ENCODE assay signal across 8 cellular contexts in genomic region chr6:43014434-43014909, GRCh38. TPM values are rescaled to one million over a fixed set of nuclear protein-coding genes. Genes with fewer than 3 reads are reported as not detected.
DNase-seq lines count a peak whose midpoint lies in the region; ATAC-seq, FAIRE-seq and TF ChIP-seq lines count a peak whose summit lies in the region.

No MANE protein-coding gene starts in this region.

- H3K9me3 ChIP-seq in HAP-1 (no peaks in the 10 kb centered on the region), keratinocyte (ENCODE audit: control insufficient read depth, low read depth, low read length) (no peaks in the 10 kb centered on the region), suprapubic skin (no peaks in the 10 kb centered on the region)

- peak overlapping the region; percentile 91 for H3K9ac ChIP-seq in keratinocyte (ENCODE audit: control insufficient read depth, extremely low read depth, insufficient read depth, low read length)

- H3K4me1 ChIP-seq in ACC112 (ENCODE audit: control insufficient read depth, insufficient read depth, low read length, unreplicated experiment), result peaks cover 28% of the 10 kb centered on the region
- H3K4me1 ChIP-seq in HAP-1, result peaks cover 4% of the 10 kb centered on the region
- peaks cover 16% of the 10 kb centered on the region for H3K4me1 ChIP-seq in keratinocyte (ENCODE audit: control insufficient read depth, extremely low read depth, insufficient read depth, low read length)
- H3K4me1 ChIP-seq in suprapubic skin, result peaks cover 46% of the 10 kb centered on the region

- H3K27ac ChIP-seq in ACC112 (ENCODE audit: low read depth, low read length) (peak overlapping the region; percentile 64), keratinocyte (ENCODE audit: control insufficient read depth, insufficient read depth, low read length) (peak overlapping the region; percentile 83), suprapubic skin (peak overlapping the region; percentile 71)

- H3K27me3 ChIP-seq in ACC112 (ENCODE audit: insufficient read depth, low read length), result no peaks in the 10 kb centered on the region
- no peaks in the 10 kb centered on the region for H3K27me3 ChIP-seq in HAP-1 (ENCODE audit: low read depth)
- no peaks in the 10 kb centered on the region for H3K27me3 ChIP-seq in keratinocyte (ENCODE audit: control insufficient read depth, extremely low read depth, insufficient read depth, low read length)
- H3K27me3 ChIP-seq in suprapubic skin, result no peaks in the 10 kb centered on the region

- no peaks in the 10 kb centered on the region for H4K20me1 ChIP-seq in keratinocyte (ENCODE audit: control insufficient read depth, extremely low read depth, insufficient read depth, low read length)

- H2AFZ ChIP-seq in ACC112 (ENCODE audit: low read length, unreplicated experiment), result peak overlapping the region; percentile 23
- peak overlapping the region; percentile 72 for H2AFZ ChIP-seq in keratinocyte (ENCODE audit: control insufficient read depth, low read length)

- peaks cover 41% of the 10 kb centered on the region for H3K4me1 Mint-ChIP-seq in activated naive CD8-positive, alpha-beta T cell treated with anti-CD3 and anti-CD28 coated beads, Interleukin-2, amount 10 ng/mL, durations not matched to agents 7 days and 5 days

- H3K27ac Mint-ChIP-seq in activated naive CD8-positive, alpha-beta T cell treated with anti-CD3 and anti-CD28 coated beads, Interleukin-2, amount 10 ng/mL, durations not matched to agents 7 days and 5 days, result peak overlapping the region; percentile 92

- H3K9me3 Mint-ChIP-seq in activated naive CD8-positive, alpha-beta T cell treated with anti-CD3 and anti-CD28 coated beads, Interleukin-2, amount 10 ng/mL, durations not matched to agents 7 days and 5 days, result no peaks in the 10 kb centered on the region

- in situ Hi-C loops in HAP-1 (cut with MboI; ENCODE audit: low sequenced_read_pairs), result no loop called here

- H3K36me3 ChIP-seq in ACC112 (ENCODE audit: insufficient read depth, low read length), result peaks cover 2% of the 10 kb centered on the region; the same call in 1 of the 2 replicates
- peaks cover 46% of the 10 kb centered on the region for H3K36me3 ChIP-seq in HAP-1 (replicated peaks)
- peaks cover 28 to 29% of the 10 kb centered on the region in 2 experiments for H3K36me3 ChIP-seq in keratinocyte (ENCODE audit: control insufficient read depth in 2 of 2, extremely low read depth in 1 of 2, insufficient read depth in 2 of 2, low read length in 2 of 2)
- peaks cover 46% of the 10 kb centered on the region for H3K36me3 ChIP-seq in suprapubic skin

- H3K9me1 ChIP-seq in keratinocyte (ENCODE audit: control insufficient read depth, extremely low read depth, insufficient read depth, low read length), result no peaks in the 10 kb centered on the region

- ATAC-seq in activated naive CD8-positive, alpha-beta T cell treated with anti-CD3 and anti-CD28 coated beads, Interleukin-2, amount 10 ng/mL, durations not matched to agents 7 days and 5 days (ENCODE audit: low read depth), result no peak
- no peak for ATAC-seq in HG03097 (IDR thresholded peaks at IDR 0.05; ENCODE audit: low FRiP score, unreplicated experiment)

- WGBS in suprapubic skin, result under 1% methylated on average over 7 of the region's 7 CpGs

- peak overlapping the region; percentile 99 for H3K4me2 ChIP-seq in keratinocyte (ENCODE audit: control insufficient read depth, extremely low read depth, insufficient read depth, low read depth, low read length)

- POLR2A ChIA-PET in activated naive CD8-positive, alpha-beta T cell treated with anti-CD3 and anti-CD28 coated beads, Interleukin-2, amount 10 ng/mL, durations not matched to agents 7 days and 5 days (lab: Charles Lee), result interaction anchor here (0.6 to 3.3 kb wide), 10 partner anchors 30 to 451 kb away, joined by 3 to 25 read pairs (median 8); partner anchors contain the start of genes CNPY3, CUL7, KLC4 and MRPL2

- no peaks in the 10 kb centered on the region for H3K27me3 Mint-ChIP-seq in activated naive CD8-positive, alpha-beta T cell treated with anti-CD3 and anti-CD28 coated beads, Interleukin-2, amount 10 ng/mL, durations not matched to agents 7 days and 5 days

- peak; percentile 19 to 23 for DNase-seq in HAP-1 (ENCODE audit: low spot score in 2 of 2)
- DNase-seq in activated naive CD8-positive, alpha-beta T cell treated with anti-CD3 and anti-CD28 coated beads, Interleukin-2, amount 10 ng/mL, durations not matched to agents 7 days and 5 days, result no peak
- no peak for DNase-seq in keratinocyte (ENCODE audit: low read depth, low spot score)
- DNase-seq in suprapubic skin (ENCODE audit: low spot score in 2 of 2), result no peak
- no peak for DNase-seq in COLO668 (lab: John Stamatoyannopoulos, UW; ENCODE audit: unreplicated experiment)
- no peak for DNase-seq in HTR-8/SVneo (ENCODE audit: insufficient read length, low spot score)

- peaks cover 53% of the 10 kb centered on the region for H3K79me2 ChIP-seq in ACC112 (ENCODE audit: control insufficient read depth, insufficient read depth, low read length, unreplicated experiment)
- peaks cover 41% of the 10 kb centered on the region for H3K79me2 ChIP-seq in keratinocyte (ENCODE audit: control insufficient read depth, insufficient read depth, low read length)

- peaks cover 25% of the 10 kb centered on the region for H3K36me3 Mint-ChIP-seq in activated naive CD8-positive, alpha-beta T cell treated with anti-CD3 and anti-CD28 coated beads, Interleukin-2, amount 10 ng/mL, durations not matched to agents 7 days and 5 days

- FAIRE-seq in keratinocyte (lab: Jason Lieb, UNC) (no peak), HTR-8/SVneo (lab: Jason Lieb, UNC) (no peak)

- TF ChIP-seq CTCF in keratinocyte (optimal IDR thresholded peaks at IDR 0.05 in 1 of 3, IDR thresholded peaks at IDR 0.05 in 1 of 3, conservative IDR thresholded peaks at IDR 0.05 in 1 of 3; ENCODE audit: extremely low read depth in 1 of 3, insufficient read depth in 2 of 3, low read length in 3 of 3) (no peak), suprapubic skin (IDR thresholded peaks at IDR 0.05) (no peak)

- dilution Hi-C loops in keratinocyte (cut with MboI; ENCODE audit: extremely low pct_ligation_motif_present, low sequenced_read_pairs), result no loop called here

- H3K4me3 ChIP-seq in ACC112 (ENCODE audit: low read depth, low read length) (peak overlapping the region; percentile 89), HAP-1 (peak overlapping the region; percentile 63), keratinocyte (ENCODE audit: control insufficient read depth in 2 of 3, extremely low read depth in 1 of 3, insufficient read depth in 2 of 3, low read depth in 1 of 3, low read length in 3 of 3) (peak overlapping the region; percentile 61 to 95 (median 87)), suprapubic skin (peak overlapping the region; percentile 86)

- no peak for TF ChIP-seq EP300 in suprapubic skin (IDR thresholded peaks at IDR 0.05)

- peak overlapping the region; percentile 93 for H3K4me3 Mint-ChIP-seq in activated naive CD8-positive, alpha-beta T cell treated with anti-CD3 and anti-CD28 coated beads, Interleukin-2, amount 10 ng/mL, durations not matched to agents 7 days and 5 days

- no peak for TF ChIP-seq POLR2A in suprapubic skin (IDR thresholded peaks at IDR 0.05)

RNA-seq across cellular contexts. Expression of gene KLHDC3, which starts 0.4 kb away (rescaled TPM):
- total RNA-seq in activated naive CD8-positive, alpha-beta T cell treated with anti-CD3 and anti-CD28 coated beads, Interleukin-2, amount 10 ng/mL, durations not matched to agents 7 days and 5 days, result 10 to 100 TPM; 69.4 to 69.9 TPM
- polyA plus RNA-seq in keratinocyte, result 22.4 to 30.3 TPM (median 24.8 TPM) in 3 replicates
- 13.6 TPM for polyA plus RNA-seq in keratinocyte (2011; ENCODE audit: low read depth)
- polyA plus RNA-seq in keratinocyte (2011; cell fraction: cytosol; rRNA removed), result 26.6 and 27.0 TPM in 2 replicates
- 28.5 and 30.7 TPM in 2 replicates for polyA plus RNA-seq in keratinocyte (2011; cell fraction: nucleus; rRNA removed)
- polyA plus RNA-seq in keratinocyte (2012; ENCODE audit: low replicate concordance), result 29.4 and 29.6 TPM in 2 replicates
- 36.0 to 38.5 TPM (median 36.5 TPM) in 3 replicates for polyA minus RNA-seq in keratinocyte
- 33.4 TPM for polyA minus RNA-seq in keratinocyte (2011; cell fraction: cytosol; rRNA and poly(A)+ RNA removed)
- polyA minus RNA-seq in keratinocyte (2011; cell fraction: nucleus; rRNA and poly(A)+ RNA removed), result 7.4 and 7.8 TPM in 2 replicates
- 10 to 100 TPM; 49.3 to 86.1 (median 63.1) TPM for total RNA-seq in suprapubic skin

RNA-seq across cellular contexts. Expression of gene MEA1, which starts 0.7 kb away (rescaled TPM):
- total RNA-seq in activated naive CD8-positive, alpha-beta T cell treated with anti-CD3 and anti-CD28 coated beads, Interleukin-2, amount 10 ng/mL, durations not matched to agents 7 days and 5 days, result 10 to 100 TPM; 61.2 to 70.1 TPM
- polyA plus RNA-seq in keratinocyte, result 62.4 to 76.1 TPM (median 69.2 TPM) in 3 replicates
- polyA plus RNA-seq in keratinocyte (2011; ENCODE audit: low read depth), result 59.6 TPM
- 63.6 and 76.7 TPM in 2 replicates for polyA plus RNA-seq in keratinocyte (2011; cell fraction: cytosol; rRNA removed)
- polyA plus RNA-seq in keratinocyte (2011; cell fraction: nucleus; rRNA removed), result 21.9 and 27.2 TPM in 2 replicates
- 66.1 and 86.3 TPM in 2 replicates for polyA plus RNA-seq in keratinocyte (2012; ENCODE audit: low replicate concordance)
- polyA minus RNA-seq in keratinocyte, result 32.2 to 40.2 TPM (median 34.9 TPM) in 3 replicates
- polyA minus RNA-seq in keratinocyte (2011; cell fraction: cytosol; rRNA and poly(A)+ RNA removed), result 27.4 TPM
- 5.3 and 7.8 TPM in 2 replicates for polyA minus RNA-seq in keratinocyte (2011; cell fraction: nucleus; rRNA and poly(A)+ RNA removed)
- total RNA-seq in suprapubic skin, result 10 to 100 TPM; 41.2 to 65.8 (median 61.5) TPM

RNA-seq across cellular contexts. Expression of gene RRP36, which starts 7.0 kb away (rescaled TPM):
- 10 to 100 TPM; 63.8 to 65.6 TPM for total RNA-seq in activated naive CD8-positive, alpha-beta T cell treated with anti-CD3 and anti-CD28 coated beads, Interleukin-2, amount 10 ng/mL, durations not matched to agents 7 days and 5 days
- polyA plus RNA-seq in keratinocyte, result 57.1 to 101 TPM (median 67.5 TPM) in 3 replicates
- 82.9 TPM for polyA plus RNA-seq in keratinocyte (2011; ENCODE audit: low read depth)
- 55.6 and 75.1 TPM in 2 replicates for polyA plus RNA-seq in keratinocyte (2011; cell fraction: cytosol; rRNA removed)
- polyA plus RNA-seq in keratinocyte (2011; cell fraction: nucleus; rRNA removed), result 42.1 and 44.9 TPM in 2 replicates
- polyA plus RNA-seq in keratinocyte (2012; ENCODE audit: low replicate concordance), result 47.1 and 102 TPM in 2 replicates
- polyA minus RNA-seq in keratinocyte, result 34.9 to 68.6 TPM (median 53.6 TPM) in 3 replicates
- polyA minus RNA-seq in keratinocyte (2011; cell fraction: cytosol; rRNA and poly(A)+ RNA removed), result 42.0 TPM
- 13.5 and 25.3 TPM in 2 replicates for polyA minus RNA-seq in keratinocyte (2011; cell fraction: nucleus; rRNA and poly(A)+ RNA removed)
- total RNA-seq in suprapubic skin, result 10 to 100 TPM; 30.8 to 66.6 (median 53.6) TPM

RNA-seq across cellular contexts. Expression of gene PPP2R5D, which starts 30.1 kb away (rescaled TPM):
- 10 to 100 TPM; 54.7 to 58.8 TPM for total RNA-seq in activated naive CD8-positive, alpha-beta T cell treated with anti-CD3 and anti-CD28 coated beads, Interleukin-2, amount 10 ng/mL, durations not matched to agents 7 days and 5 days
- polyA plus RNA-seq in keratinocyte, result 44.4 to 59.9 TPM (median 49.6 TPM) in 3 replicates
- 25.3 TPM for polyA plus RNA-seq in keratinocyte (2011; ENCODE audit: low read depth)
- 67.1 and 68.5 TPM in 2 replicates for polyA plus RNA-seq in keratinocyte (2011; cell fraction: cytosol; rRNA removed)
- 70.1 and 74.5 TPM in 2 replicates for polyA plus RNA-seq in keratinocyte (2011; cell fraction: nucleus; rRNA removed)
- 23.0 and 42.6 TPM in 2 replicates for polyA plus RNA-seq in keratinocyte (2012; ENCODE audit: low replicate concordance)
- polyA minus RNA-seq in keratinocyte, result 74.9 to 108 TPM (median 82.2 TPM) in 3 replicates
- 38.6 TPM for polyA minus RNA-seq in keratinocyte (2011; cell fraction: cytosol; rRNA and poly(A)+ RNA removed)
- 19.1 and 36.2 TPM in 2 replicates for polyA minus RNA-seq in keratinocyte (2011; cell fraction: nucleus; rRNA and poly(A)+ RNA removed)
- total RNA-seq in suprapubic skin, result 10 to 100 TPM; 35.1 to 51.9 (median 41.6) TPM

RNA-seq across cellular contexts. Expression of gene PEX6, which starts 35.5 kb away (rescaled TPM):
- 10 to 100 TPM; 27.1 to 27.6 TPM for total RNA-seq in activated naive CD8-positive, alpha-beta T cell treated with anti-CD3 and anti-CD28 coated beads, Interleukin-2, amount 10 ng/mL, durations not matched to agents 7 days and 5 days
- polyA plus RNA-seq in keratinocyte, result 5.6 to 8.7 TPM (median 7.5 TPM) in 3 replicates
- 3.3 TPM for polyA plus RNA-seq in keratinocyte (2011; ENCODE audit: low read depth)
- 4.6 and 7.6 TPM in 2 replicates for polyA plus RNA-seq in keratinocyte (2011; cell fraction: cytosol; rRNA removed)
- polyA plus RNA-seq in keratinocyte (2011; cell fraction: nucleus; rRNA removed), result 15.7 and 18.5 TPM in 2 replicates
- polyA plus RNA-seq in keratinocyte (2012; ENCODE audit: low replicate concordance), result 11.8 and 14.5 TPM in 2 replicates
- polyA minus RNA-seq in keratinocyte, result 10.1 to 16.9 TPM (median 14.6 TPM) in 3 replicates
- 17.5 TPM for polyA minus RNA-seq in keratinocyte (2011; cell fraction: cytosol; rRNA and poly(A)+ RNA removed)
- polyA minus RNA-seq in keratinocyte (2011; cell fraction: nucleus; rRNA and poly(A)+ RNA removed), result 12.4 and 14.8 TPM in 2 replicates
- total RNA-seq in suprapubic skin, result 10 to 100 TPM; 18.6 to 48.0 (median 22.8) TPM

Comparison
In these comparisons a context has a peak if more than half of its experiments do, and no peak if none do; other contexts are left out.
1. DNase-seq: peak in HAP-1 (2 of 2); none in activated naive CD8-positive, alpha-beta T cell treated with anti-CD3 and anti-CD28 coated beads, Interleukin-2, amount 10 ng/mL, durations not matched to agents 7 days and 5 days (single experiment), keratinocyte (single experiment), suprapubic skin (0 of 2), COLO668 (single experiment) and HTR-8/SVneo (single experiment).
2. Peak in every context shown above with its lines, with median percentiles within 50 percentile points of each other: H3K27ac ChIP-seq and H3K4me3 ChIP-seq.